2 cellular contexts compared by ENCODE assay signal in the genomic region with DNA sequence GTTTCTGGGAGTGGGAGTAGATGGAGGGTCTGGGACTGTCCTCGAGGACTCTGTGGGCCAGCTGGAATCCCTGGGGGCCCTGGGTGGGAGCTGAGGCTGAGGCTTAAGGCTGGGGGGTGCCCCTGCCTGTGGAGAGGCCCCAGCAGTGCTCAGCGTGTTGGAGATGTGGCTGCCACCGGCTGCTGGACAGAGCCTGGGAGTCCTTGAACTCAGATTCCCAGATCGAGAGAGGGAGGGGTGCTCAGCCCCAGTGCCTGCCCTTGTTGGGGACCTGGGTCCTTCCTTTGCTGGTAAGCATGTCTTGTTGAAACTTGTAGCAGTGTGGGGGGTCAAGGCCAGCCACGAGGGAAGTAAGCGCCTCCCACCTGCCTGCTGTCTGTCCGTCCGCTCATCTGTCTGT.
TF ChIP-seq lines count a peak whose summit lies in the region.

No MANE protein-coding gene starts in this region.

TF ChIP-seq in GM23338, 12 proteins besides CTCF, POLR2A, EP300 and RAD21:
- no peak for TF ChIP-seq EZH2phosphoT487 (IDR thresholded peaks at IDR 0.05; ENCODE audit: unreplicated experiment)
- TF ChIP-seq ZNF114 (CRISPR knock-in tag; IDR thresholded peaks at IDR 0.05), result no peak

TF ChIP-seq in K562, 482 proteins besides CTCF, POLR2A, EP300 and RAD21:
- TF ChIP-seq, protein P1, sequence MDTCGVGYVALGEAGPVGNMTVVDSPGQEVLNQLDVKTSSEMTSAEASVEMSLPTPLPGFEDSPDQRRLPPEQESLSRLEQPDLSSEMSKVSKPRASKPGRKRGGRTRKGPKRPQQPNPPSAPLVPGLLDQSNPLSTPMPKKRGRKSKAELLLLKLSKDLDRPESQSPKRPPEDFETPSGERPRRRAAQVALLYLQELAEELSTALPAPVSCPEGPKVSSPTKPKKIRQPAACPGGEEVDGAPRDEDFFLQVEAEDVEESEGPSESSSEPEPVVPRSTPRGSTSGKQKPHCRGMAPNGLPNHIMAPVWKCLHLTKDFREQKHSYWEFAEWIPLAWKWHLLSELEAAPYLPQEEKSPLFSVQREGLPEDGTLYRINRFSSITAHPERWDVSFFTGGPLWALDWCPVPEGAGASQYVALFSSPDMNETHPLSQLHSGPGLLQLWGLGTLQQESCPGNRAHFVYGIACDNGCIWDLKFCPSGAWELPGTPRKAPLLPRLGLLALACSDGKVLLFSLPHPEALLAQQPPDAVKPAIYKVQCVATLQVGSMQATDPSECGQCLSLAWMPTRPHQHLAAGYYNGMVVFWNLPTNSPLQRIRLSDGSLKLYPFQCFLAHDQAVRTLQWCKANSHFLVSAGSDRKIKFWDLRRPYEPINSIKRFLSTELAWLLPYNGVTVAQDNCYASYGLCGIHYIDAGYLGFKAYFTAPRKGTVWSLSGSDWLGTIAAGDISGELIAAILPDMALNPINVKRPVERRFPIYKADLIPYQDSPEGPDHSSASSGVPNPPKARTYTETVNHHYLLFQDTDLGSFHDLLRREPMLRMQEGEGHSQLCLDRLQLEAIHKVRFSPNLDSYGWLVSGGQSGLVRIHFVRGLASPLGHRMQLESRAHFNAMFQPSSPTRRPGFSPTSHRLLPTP (IDR thresholded peaks at IDR 0.05; ENCODE audit: borderline replicate concordance, extremely low read depth, insufficient read length), result no peak
- TF ChIP-seq RB1 (IDR thresholded peaks at IDR 0.05; ENCODE audit: low read depth) (no peak), NR1H2 (CRISPR knock-in tag; IDR thresholded peaks at IDR 0.05) (no peak), SOX6 (IDR thresholded peaks at IDR 0.05) (no peak), KDM1A (IDR thresholded peaks at IDR 0.05) (no peak), MYC (IDR thresholded peaks at IDR 0.05; ENCODE audit: low read depth, low read length) (no peak), MYC (CRISPR knock-in tag; IDR thresholded peaks at IDR 0.05; ENCODE audit: borderline replicate concordance, low read depth) (no peak), NR2C1 (IDR thresholded peaks at IDR 0.05) (no peak), NR2C1 (tag; IDR thresholded peaks at IDR 0.05) (no peak)
- TF ChIP-seq, protein P2, sequence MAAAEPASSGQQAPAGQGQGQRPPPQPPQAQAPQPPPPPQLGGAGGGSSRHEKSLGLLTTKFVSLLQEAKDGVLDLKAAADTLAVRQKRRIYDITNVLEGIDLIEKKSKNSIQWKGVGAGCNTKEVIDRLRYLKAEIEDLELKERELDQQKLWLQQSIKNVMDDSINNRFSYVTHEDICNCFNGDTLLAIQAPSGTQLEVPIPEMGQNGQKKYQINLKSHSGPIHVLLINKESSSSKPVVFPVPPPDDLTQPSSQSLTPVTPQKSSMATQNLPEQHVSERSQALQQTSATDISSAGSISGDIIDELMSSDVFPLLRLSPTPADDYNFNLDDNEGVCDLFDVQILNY (CRISPR knock-in tag; IDR thresholded peaks at IDR 0.05), result no peak
- TF ChIP-seq, protein P3, sequence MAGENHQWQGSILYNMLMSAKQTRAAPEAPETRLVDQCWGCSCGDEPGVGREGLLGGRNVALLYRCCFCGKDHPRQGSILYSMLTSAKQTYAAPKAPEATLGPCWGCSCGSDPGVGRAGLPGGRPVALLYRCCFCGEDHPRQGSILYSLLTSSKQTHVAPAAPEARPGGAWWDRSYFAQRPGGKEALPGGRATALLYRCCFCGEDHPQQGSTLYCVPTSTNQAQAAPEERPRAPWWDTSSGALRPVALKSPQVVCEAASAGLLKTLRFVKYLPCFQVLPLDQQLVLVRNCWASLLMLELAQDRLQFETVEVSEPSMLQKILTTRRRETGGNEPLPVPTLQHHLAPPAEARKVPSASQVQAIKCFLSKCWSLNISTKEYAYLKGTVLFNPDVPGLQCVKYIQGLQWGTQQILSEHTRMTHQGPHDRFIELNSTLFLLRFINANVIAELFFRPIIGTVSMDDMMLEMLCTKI (IDR thresholded peaks at IDR 0.05; ENCODE audit: partially characterized antibody), result no peak
TF ChIP-seq in K562: peak in this region for 0.
